ENCODE assay signal across 8 cellular contexts in genomic region chr13:23609414-23610186, GRCh38. TPM values are rescaled to one million over a fixed set of nuclear protein-coding genes. Genes with fewer than 3 reads are reported as not detected.
DNase-seq lines count a peak whose midpoint lies in the region; ATAC-seq, FAIRE-seq and TF ChIP-seq lines count a peak whose summit lies in the region.

No MANE protein-coding gene starts in this region.

- H3K4me3 ChIP-seq in ACC112 (ENCODE audit: low read depth, low read length) = peak overlapping the region; percentile 11
- peak overlapping the region; percentile 62 for H3K4me3 ChIP-seq in adipocyte (ENCODE audit: low read length)
- H3K4me3 ChIP-seq in HepG2 (replicated peaks in 1 of 3; ENCODE audit: insufficient read depth in 1 of 3, low read depth in 2 of 3, low read length in 3 of 3) = peak overlapping the region in 2 of 3 experiments; percentile 7 to 15; a peak in 1 of 6 replicates

- H3K4me3 Mint-ChIP-seq in endothelial cell (ENCODE audit: unreplicated experiment) = no peak overlapping the region

- no TSS peak for BruUV-seq in HepG2 (replicated peaks; lab: Mats Ljungman, UMichigan)

- TF ChIP-seq CTCF in HepG2 (CRISPR knock-in tag; IDR thresholded peaks at IDR 0.05) (no peak), endothelial cell (IDR thresholded peaks at IDR 0.05; ENCODE audit: unreplicated experiment) (no peak)

- POLR2A ChIA-PET in HepG2 (lab: Yijun Ruan, JAX) = interaction anchor here (0.9 to 2.0 kb wide), 4 partner anchors 9 to 45 kb away, joined by 4 to 6 read pairs (median 6); no protein-coding TSS in a partner anchor

- no peak for TF ChIP-seq POLR2A in HepG2 (IDR thresholded peaks at IDR 0.05; ENCODE audit: insufficient read depth in 1 of 2, low read depth in 2 of 2, low read length in 2 of 2)

- in situ Hi-C loops in HepG2 (cut with HindIII; ENCODE audit: extremely low pct_ligation_motif_present, low pct_unique_long_range_greater_than_20kb) = no loop called here

- FAIRE-seq in HepG2 (lab: Jason Lieb, UNC) = no peak

- H3K4me1 ChIP-seq in ACC112 (ENCODE audit: control insufficient read depth, insufficient read depth, low read length, unreplicated experiment) (peaks cover 20% of the 10 kb centered on the region), adipocyte (ENCODE audit: control insufficient read depth, insufficient read depth, low read length) (peaks cover 21% of the 10 kb centered on the region), HepG2 (ENCODE audit: insufficient read depth, low read length) (peaks cover 86% of the 10 kb centered on the region)

- no peaks in the 10 kb centered on the region for H3K9me3 Mint-ChIP-seq in endothelial cell (ENCODE audit: unreplicated experiment)

- H3K27ac Mint-ChIP-seq in endothelial cell (ENCODE audit: unreplicated experiment) = no peak overlapping the region

- peaks cover 11% of the 10 kb centered on the region for H3K4me1 Mint-ChIP-seq in endothelial cell (ENCODE audit: unreplicated experiment)

- H2AFZ ChIP-seq in ACC112 (ENCODE audit: low read length, unreplicated experiment) = peak overlapping the region; percentile 54
- H2AFZ ChIP-seq in HepG2 (ENCODE audit: low read length) = no peak overlapping the region

- ATAC-seq in GM19397 (IDR thresholded peaks at IDR 0.05; ENCODE audit: unreplicated experiment) = peak; percentile 51
- ATAC-seq in HepG2 = no peak
- ATAC-seq in HG02588 (IDR thresholded peaks at IDR 0.05; ENCODE audit: unreplicated experiment) = no peak

- 75% methylated on average over 9 of the region's 9 CpGs for WGBS in HepG2 (ENCODE audit: low lambda C conversion rate)

- CTCF ChIA-PET in HepG2 (lab: Yijun Ruan, JAX; ENCODE audit: low intra/inter-chr PET ratio, low total read pairs) = no interaction called here

- no peaks in the 10 kb centered on the region for H3K27me3 ChIP-seq in ACC112 (ENCODE audit: insufficient read depth, low read length)
- H3K27me3 ChIP-seq in adipocyte (replicated peaks; ENCODE audit: control insufficient read depth, insufficient read depth, low read length) = no peaks in the 10 kb centered on the region
- no peaks in the 10 kb centered on the region for H3K27me3 ChIP-seq in HepG2 (ENCODE audit: control insufficient read depth in 1 of 2, insufficient read depth in 2 of 2, low read length in 2 of 2)

- no peaks in the 10 kb centered on the region for H3K79me2 ChIP-seq in ACC112 (ENCODE audit: control insufficient read depth, insufficient read depth, low read length, unreplicated experiment)
- peaks cover 17% of the 10 kb centered on the region for H3K79me2 ChIP-seq in HepG2 (ENCODE audit: insufficient read depth, low read length)

- H3K9ac ChIP-seq in adipocyte (ENCODE audit: low read length) = peak overlapping the region; percentile 58
- peak overlapping the region; percentile 45 for H3K9ac ChIP-seq in HepG2 (ENCODE audit: insufficient read depth, low read depth, low read length)

- H3K4me2 ChIP-seq in HepG2 (ENCODE audit: low read depth, low read length) = peak overlapping the region; percentile 57

- no peaks in the 10 kb centered on the region for H3K36me3 ChIP-seq in ACC112 (ENCODE audit: insufficient read depth, low read length)
- H3K36me3 ChIP-seq in adipocyte (ENCODE audit: control insufficient read depth, insufficient read depth, low read length, severe bottlenecking) = no peaks in the 10 kb centered on the region
- peaks cover 0 to 12% of the 10 kb centered on the region in 2 experiments; a peak in 3 of 5 replicates for H3K36me3 ChIP-seq in HepG2 (replicated peaks in 1 of 2; ENCODE audit: control insufficient read depth in 1 of 2, insufficient read depth in 2 of 2, low read length in 2 of 2)

- H3K27ac ChIP-seq in ACC112 (ENCODE audit: low read depth, low read length) (no peak overlapping the region), HepG2 (ENCODE audit: extremely low read length, insufficient read depth, low read length) (peak overlapping the region; percentile 81)

- DNase-seq in adipocyte (ENCODE audit: low read depth) (peak; percentile 67), HepG2 (ENCODE audit: low spot score) (no peak), endothelial cell (ENCODE audit: low spot score) (no peak), mucosa of gallbladder (ENCODE audit: low spot score) (no peak), hepatic stellate cell (ENCODE audit: low spot score) (no peak)

- TF ChIP-seq EP300 in HepG2 (IDR thresholded peaks at IDR 0.05; ENCODE audit: low read depth in 2 of 2, low read length in 2 of 2) = no peak
- no peak for TF ChIP-seq EP300 in HepG2 (CRISPR knock-in tag; IDR thresholded peaks at IDR 0.05; ENCODE audit: borderline replicate concordance)

- H3K27me3 Mint-ChIP-seq in endothelial cell (ENCODE audit: unreplicated experiment) = peaks cover 3% of the 10 kb centered on the region

- H4K20me1 ChIP-seq in HepG2 (ENCODE audit: insufficient read depth, low read length) = no peaks in the 10 kb centered on the region

- H3K9me3 ChIP-seq in adipocyte (ENCODE audit: control insufficient read depth, low read length) = no peaks in the 10 kb centered on the region
- H3K9me3 ChIP-seq in HepG2 (ENCODE audit: low read length) = no peaks in the 10 kb centered on the region

- intact Hi-C loops in HepG2 (cut with micrococcal nuclease; ENCODE audit: unreplicated experiment) = no loop called here

- no peak for TF ChIP-seq RAD21 in HepG2 (CRISPR knock-in tag; IDR thresholded peaks at IDR 0.05)

- no peaks in the 10 kb centered on the region for H3K36me3 Mint-ChIP-seq in endothelial cell (ENCODE audit: low read depth, unreplicated experiment)

TF ChIP-seq in HepG2, 621 proteins besides CTCF, POLR2A, EP300 and RAD21 (continues in another document):
- TF ChIP-seq TRIM24 (CRISPR knock-in tag; IDR thresholded peaks at IDR 0.05) (no peak), ZNF644 (CRISPR knock-in tag; IDR thresholded peaks at IDR 0.05; ENCODE audit: low read depth) (0 out of 2 replicates have a peak, but pooled peaks have one; percentile 8), ZNF790 (CRISPR knock-in tag; IDR thresholded peaks at IDR 0.05; ENCODE audit: borderline replicate concordance) (no peak), KLF13 (CRISPR knock-in tag; IDR thresholded peaks at IDR 0.05) (no peak), BCL6 (CRISPR knock-in tag; IDR thresholded peaks at IDR 0.05) (peak; percentile 59; the same call in 1 of the 2 replicates), PPARG (CRISPR knock-in tag; conservative IDR thresholded peaks at IDR 0.05) (0 out of 2 replicates have a peak, but pooled peaks have one; percentile 12), NCOR1 (IDR thresholded peaks at IDR 0.05; ENCODE audit: borderline replicate concordance, low read length) (peak; percentile 15; the same call in 1 of the 2 replicates), CREM (IDR thresholded peaks at IDR 0.05) (peak; percentile 59; the same call in 1 of the 2 replicates), CREM (CRISPR knock-in tag; IDR thresholded peaks at IDR 0.05) (no peak), NCOA2 (CRISPR knock-in tag; IDR thresholded peaks at IDR 0.05) (peak; percentile 73), ZFP62 (CRISPR knock-in tag; IDR thresholded peaks at IDR 0.05) (no peak), GPN1 (CRISPR knock-in tag; IDR thresholded peaks at IDR 0.05; ENCODE audit: borderline replicate concordance) (no peak)
- TF ChIP-seq, protein P1, sequence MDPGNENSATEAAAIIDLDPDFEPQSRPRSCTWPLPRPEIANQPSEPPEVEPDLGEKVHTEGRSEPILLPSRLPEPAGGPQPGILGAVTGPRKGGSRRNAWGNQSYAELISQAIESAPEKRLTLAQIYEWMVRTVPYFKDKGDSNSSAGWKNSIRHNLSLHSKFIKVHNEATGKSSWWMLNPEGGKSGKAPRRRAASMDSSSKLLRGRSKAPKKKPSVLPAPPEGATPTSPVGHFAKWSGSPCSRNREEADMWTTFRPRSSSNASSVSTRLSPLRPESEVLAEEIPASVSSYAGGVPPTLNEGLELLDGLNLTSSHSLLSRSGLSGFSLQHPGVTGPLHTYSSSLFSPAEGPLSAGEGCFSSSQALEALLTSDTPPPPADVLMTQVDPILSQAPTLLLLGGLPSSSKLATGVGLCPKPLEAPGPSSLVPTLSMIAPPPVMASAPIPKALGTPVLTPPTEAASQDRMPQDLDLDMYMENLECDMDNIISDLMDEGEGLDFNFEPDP (CRISPR knock-in tag; conservative IDR thresholded peaks at IDR 0.05) = no peak

RNA-seq across cellular contexts. Expression of gene TNFRSF19, which starts 39.4 kb away (rescaled TPM):
- total RNA-seq in HepG2 (2016; rRNA removed; fragmentation: Illumina TruSeq; extraction: Trizol) (47.7 and 77.7 TPM in 2 replicates), endothelial cell (ENCODE audit: unreplicated experiment) (8.8 TPM), mucosa of gallbladder (6.4 TPM)
- total RNA-seq in HepG2 (2016; cell fraction: cytosol; rRNA removed; fragmentation: Illumina TruSeq; extraction: Trizol; ENCODE audit: low read depth) = 7.7 and 8.2 TPM in 2 replicates
- total RNA-seq in HepG2 (2016; cell fraction: insoluble cytoplasmic fraction; rRNA removed; fragmentation: Illumina TruSeq; extraction: Trizol) = 48.1 and 76.8 TPM in 2 replicates
- 25.2 and 27.9 TPM in 2 replicates for total RNA-seq in HepG2 (2016; cell fraction: membrane; rRNA removed; fragmentation: Illumina TruSeq; extraction: Trizol)
- total RNA-seq in HepG2 (2016; cell fraction: nucleus; rRNA removed; fragmentation: Illumina TruSeq; extraction: Trizol) = 84.2 and 94.2 TPM in 2 replicates
- 38.9 and 75.3 TPM in 2 replicates for polyA plus RNA-seq in HepG2 (2011; rRNA removed)
- polyA plus RNA-seq in HepG2 (2011; cell fraction: cytosol; rRNA removed) = 37.4 and 45.8 TPM in 2 replicates
- polyA plus RNA-seq in HepG2 (2011; cell fraction: nucleus; rRNA removed) = 30.8 and 50.6 TPM in 2 replicates
- polyA plus RNA-seq in HepG2 (2012) = 25.9 and 27.9 TPM in 2 replicates
- polyA plus RNA-seq in HepG2 (2016; cell fraction: cytosol; fragmentation: Illumina TruSeq; extraction: Trizol; ENCODE audit: low read depth) = 2.9 TPM in 2 replicates
- polyA plus RNA-seq in HepG2 (2016; cell fraction: insoluble cytoplasmic fraction; fragmentation: Illumina TruSeq; extraction: Trizol; ENCODE audit: low read depth) = 35.7 and 36.2 TPM in 2 replicates
- polyA plus RNA-seq in HepG2 (2016; cell fraction: membrane; fragmentation: Illumina TruSeq; extraction: Trizol; ENCODE audit: low read depth) = 9.9 and 10.1 TPM in 2 replicates
- 95.3 and 95.9 TPM in 2 replicates for polyA plus RNA-seq in HepG2 (2016; cell fraction: nucleus; fragmentation: Illumina TruSeq; extraction: Trizol; ENCODE audit: insufficient read depth, low read depth)
- polyA minus RNA-seq in HepG2 (2011; rRNA and poly(A)+ RNA removed; ENCODE audit: low replicate concordance) = 0.05 and 162 TPM in 2 replicates
- 40.8 and 64.9 TPM in 2 replicates for polyA minus RNA-seq in HepG2 (2011; cell fraction: cytosol; rRNA and poly(A)+ RNA removed)
- polyA minus RNA-seq in HepG2 (2011; cell fraction: nucleus; rRNA and poly(A)+ RNA removed) = 47.0 and 73.8 TPM in 2 replicates

Comparison
In these comparisons a context has a peak if more than half of its experiments do, and no peak if none do; other contexts are left out.
1. H3K4me3 ChIP-seq: peak in every context shown above with its lines; median percentile 62 in adipocyte; 11 in ACC112; 11 in HepG2.